Comparison of ENCODE assay signal across 15 cellular contexts in the genomic region with DNA sequence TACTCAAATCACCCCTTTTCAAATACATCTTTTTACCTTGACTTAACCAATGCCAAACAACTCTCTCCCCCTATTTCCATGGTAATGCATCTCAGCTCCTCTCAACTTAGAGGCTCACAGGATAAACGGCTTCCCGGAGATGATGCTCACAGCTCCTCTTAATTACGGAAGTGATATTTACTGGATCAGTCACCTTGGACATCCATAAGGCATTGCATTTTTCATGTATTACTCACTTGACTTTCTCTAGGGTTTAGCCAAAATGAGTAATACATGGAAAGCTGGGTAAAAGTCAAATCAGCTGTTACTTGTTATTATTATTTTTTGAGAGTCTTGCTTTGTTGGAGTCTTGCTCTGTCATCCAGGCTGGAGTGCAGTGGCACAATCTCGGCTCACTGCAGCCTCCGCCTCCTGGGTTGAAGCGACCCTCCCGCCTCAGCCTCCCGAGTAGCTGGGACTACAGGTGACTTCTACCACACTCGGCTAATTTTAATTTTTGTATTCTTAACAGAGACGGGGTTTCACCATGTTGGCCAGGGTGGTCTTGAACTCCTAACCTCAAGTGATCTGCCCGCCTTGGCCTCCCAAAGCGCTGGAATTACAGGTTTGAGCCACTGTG.
DNase-seq lines count a peak whose midpoint lies in the region; ATAC-seq and TF ChIP-seq lines count a peak whose summit lies in the region.
"Had no signal": no experiment of that assay in that cellular context is flagged by ENCODE, and none has a peak within 500 bp of the region (broad histone marks: within the 10 kb centered on the region; RNA-seq: fewer than 3 reads in every experiment).

No MANE protein-coding gene starts in this region.

- ATAC-seq in SK-N-SH treated with all-trans-retinoic acid at 6 μM for 48 hours, result peak; percentile 89
- ATAC-seq in HG03175 (IDR thresholded peaks at IDR 0.05; ENCODE audit: unreplicated experiment), result no peak

- H3K9me3 Mint-ChIP-seq in glutamatergic neuron (ENCODE audit: unreplicated experiment), result peaks cover 5% of the 10 kb centered on the region
- H3K9me3 Mint-ChIP-seq: activated CD4-positive, alpha-beta T cell treated with anti-CD3 and anti-CD28 coated beads, Interleukin-2, amount 10 ng/mL, durations not matched to agents 24 days and 14 days; activated naive CD4-positive, alpha-beta T cell treated with anti-CD3 and anti-CD28 coated beads for 36 hours had no signal

- DNase-seq in H4 (ENCODE audit: low spot score), result peak; percentile 63
- peak; percentile 97 for DNase-seq in fibroblast of the aortic adventitia (ENCODE audit: low read depth)
- DNase-seq in skeletal muscle cell (ENCODE audit: low read depth), result peak; percentile 81
- no peak for DNase-seq in activated gamma-delta T cell (lab: John Stamatoyannopoulos, UW)
- DNase-seq in glutamatergic neuron, result no peak
- DNase-seq in KBM-7, result no peak
- DNase-seq: activated CD4-positive, alpha-beta T cell treated with anti-CD3 and anti-CD28 coated beads, Interleukin-2, amount 10 ng/mL, durations not matched to agents 24 days and 14 days; activated naive CD4-positive, alpha-beta T cell treated with anti-CD3 and anti-CD28 coated beads for 36 hours; GOT3; islet precursor cell; ovary; thyroid gland had no signal

- H3K4me3 ChIP-seq in fibroblast of the aortic adventitia (ENCODE audit: low read depth, low read length), result no peak overlapping the region
- no peak overlapping the region for H3K4me3 ChIP-seq in skeletal muscle cell (ENCODE audit: low read depth, low read length)
- H3K4me3 ChIP-seq: ovary, SK-N-MC, thyroid gland had no signal

- peaks cover 2% of the 10 kb centered on the region for H3K4me1 Mint-ChIP-seq in glutamatergic neuron (ENCODE audit: low read depth, unreplicated experiment)
- H3K4me1 Mint-ChIP-seq: activated CD4-positive, alpha-beta T cell treated with anti-CD3 and anti-CD28 coated beads, Interleukin-2, amount 10 ng/mL, durations not matched to agents 24 days and 14 days had no signal

- no peak overlapping the region for H3K27ac Mint-ChIP-seq in glutamatergic neuron (ENCODE audit: unreplicated experiment)
- H3K27ac Mint-ChIP-seq: activated CD4-positive, alpha-beta T cell treated with anti-CD3 and anti-CD28 coated beads, Interleukin-2, amount 10 ng/mL, durations not matched to agents 24 days and 14 days; activated naive CD4-positive, alpha-beta T cell treated with anti-CD3 and anti-CD28 coated beads for 36 hours had no signal

- peaks cover 6% of the 10 kb centered on the region for H3K36me3 Mint-ChIP-seq in glutamatergic neuron (ENCODE audit: unreplicated experiment)

- H3K27me3 Mint-ChIP-seq in glutamatergic neuron (ENCODE audit: unreplicated experiment), result peaks cover 3% of the 10 kb centered on the region
- H3K27me3 Mint-ChIP-seq: activated CD4-positive, alpha-beta T cell treated with anti-CD3 and anti-CD28 coated beads, Interleukin-2, amount 10 ng/mL, durations not matched to agents 24 days and 14 days had no signal

- no peak overlapping the region for H3K4me3 Mint-ChIP-seq in glutamatergic neuron (ENCODE audit: unreplicated experiment)
- H3K4me3 Mint-ChIP-seq: activated CD4-positive, alpha-beta T cell treated with anti-CD3 and anti-CD28 coated beads, Interleukin-2, amount 10 ng/mL, durations not matched to agents 24 days and 14 days; activated naive CD4-positive, alpha-beta T cell treated with anti-CD3 and anti-CD28 coated beads for 36 hours had no signal

- TF ChIP-seq CTCF in fibroblast of the aortic adventitia (IDR thresholded peaks at IDR 0.05; ENCODE audit: insufficient read depth, low read length) (no peak), glutamatergic neuron (IDR thresholded peaks at IDR 0.05; ENCODE audit: partially characterized antibody, unreplicated experiment) (no peak)

- in situ Hi-C loops in KBM-7 (cut with MboI; ENCODE audit: low pct_unique_long_range_greater_than_20kb, low sequenced_read_pairs), result no loop called here

TF ChIP-seq in SK-N-SH treated with all-trans-retinoic acid at 6 μM for 48 hours, 23 proteins besides CTCF, POLR2A, EP300 and RAD21:
- TF ChIP-seq ZC3H10 (CRISPR knock-in tag; IDR thresholded peaks at IDR 0.05) (peak; percentile 55; the same call in 1 of the 2 replicates), SNAI2 (CRISPR knock-in tag; IDR thresholded peaks at IDR 0.05) (no peak), TCF4 (CRISPR knock-in tag; IDR thresholded peaks at IDR 0.05; ENCODE audit: borderline replicate concordance) (no peak), CSDC2 (CRISPR knock-in tag; IDR thresholded peaks at IDR 0.05) (0 out of 2 replicates have a peak, but pooled peaks have one; percentile 67), ISL1 (CRISPR knock-in tag; IDR thresholded peaks at IDR 0.05) (0 out of 2 replicates have a peak, but pooled peaks have one; percentile 27)
- TF ChIP-seq, protein P1, sequence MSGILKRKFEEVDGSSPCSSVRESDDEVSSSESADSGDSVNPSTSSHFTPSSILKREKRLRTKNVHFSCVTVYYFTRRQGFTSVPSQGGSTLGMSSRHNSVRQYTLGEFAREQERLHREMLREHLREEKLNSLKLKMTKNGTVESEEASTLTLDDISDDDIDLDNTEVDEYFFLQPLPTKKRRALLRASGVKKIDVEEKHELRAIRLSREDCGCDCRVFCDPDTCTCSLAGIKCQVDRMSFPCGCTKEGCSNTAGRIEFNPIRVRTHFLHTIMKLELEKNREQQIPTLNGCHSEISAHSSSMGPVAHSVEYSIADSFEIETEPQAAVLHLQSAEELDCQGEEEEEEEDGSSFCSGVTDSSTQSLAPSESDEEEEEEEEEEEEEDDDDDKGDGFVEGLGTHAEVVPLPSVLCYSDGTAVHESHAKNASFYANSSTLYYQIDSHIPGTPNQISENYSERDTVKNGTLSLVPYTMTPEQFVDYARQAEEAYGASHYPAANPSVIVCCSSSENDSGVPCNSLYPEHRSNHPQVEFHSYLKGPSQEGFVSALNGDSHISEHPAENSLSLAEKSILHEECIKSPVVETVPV (CRISPR knock-in tag; IDR thresholded peaks at IDR 0.05), result no peak

Comparison
In these comparisons a context has a peak if more than half of its experiments do, and no peak if none do; other contexts are left out.
1. DNase-seq: peak in H4 (single experiment), fibroblast of the aortic adventitia (single experiment) and skeletal muscle cell (single experiment); none in activated gamma-delta T cell (single experiment), glutamatergic neuron (single experiment) and KBM-7 (single experiment).